ENCODE assay signal across 23 cellular contexts in the genomic region with DNA sequence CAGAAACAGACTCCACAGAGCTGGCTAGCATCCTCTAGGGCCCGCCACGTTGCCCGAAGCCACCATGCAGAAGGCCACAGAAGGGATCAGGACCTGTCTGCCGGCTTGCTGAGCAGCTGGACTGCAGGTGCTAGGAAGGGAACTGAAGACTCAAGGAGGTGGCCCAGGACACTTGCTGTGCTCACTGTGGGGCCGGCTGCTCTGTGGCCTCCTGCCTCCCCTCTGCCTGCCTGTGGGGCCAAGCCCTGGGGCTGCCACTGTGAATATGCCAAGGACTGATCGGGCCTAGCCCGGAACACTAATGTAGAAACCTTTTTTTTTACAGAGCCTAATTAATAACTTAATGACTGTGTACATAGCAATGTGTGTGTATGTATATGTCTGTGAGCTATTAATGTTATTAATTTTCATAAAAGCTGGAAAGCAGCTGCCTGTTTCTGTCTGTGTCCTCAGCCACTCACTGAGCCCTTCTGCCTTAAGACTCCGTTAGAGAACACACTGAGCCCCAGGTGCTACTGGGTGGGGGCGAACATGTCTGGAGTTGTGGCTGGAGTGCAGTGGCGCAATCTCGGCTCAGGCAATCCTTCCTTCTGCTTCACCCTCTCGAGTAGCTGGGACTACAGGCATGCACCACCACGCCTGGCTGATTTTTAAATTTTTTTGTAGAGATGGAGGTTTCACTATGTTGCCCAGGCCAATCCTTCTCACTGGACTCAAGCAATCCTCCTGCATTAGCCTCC. TPM values are rescaled to one million over a fixed set of nuclear protein-coding genes. Genes with fewer than 3 reads are reported as not detected.
DNase-seq lines count a peak whose midpoint lies in the region; ATAC-seq and TF ChIP-seq lines count a peak whose summit lies in the region.
"Had no signal": no experiment of that assay in that cellular context is flagged by ENCODE, and none has a peak within 500 bp of the region (broad histone marks: within the 10 kb centered on the region; RNA-seq: fewer than 3 reads in every experiment).

No MANE protein-coding gene starts in this region.

- H3K27ac Mint-ChIP-seq in GM23338: no peak overlapping the region
- H3K27ac Mint-ChIP-seq: CD8-positive, alpha-beta T cell; progenitor cell of endocrine pancreas had no signal

- peak; percentile 85 for DNase-seq in NCI-H2171 treated with DMSO at 0.1 percent for 48 hours (lab: John Stamatoyannopoulos, UW)
- DNase-seq in amniotic epithelial cell (ENCODE audit: low read depth): peak; percentile 41
- DNase-seq in left lobe of liver (ENCODE audit: low spot score): no peak
- no peak for DNase-seq in vagina (ENCODE audit: extremely low spot score in 2 of 2)
- no peak for DNase-seq in GM23338 (ENCODE audit: low spot score)
- DNase-seq in omental fat pad (ENCODE audit: low spot score): no peak
- DNase-seq: activated CD4-positive, alpha-beta T cell treated with anti-CD3 and anti-CD28 coated beads, Interleukin-2, amount 50 U/mL, for 4 hours; activated CD8-positive, alpha-beta memory T cell treated with anti-CD3 and anti-CD28 coated beads, Interleukin-2, amount 50 U/mL, for 48 hours; brain microvascular endothelial cell; CD8-positive, alpha-beta T cell; colonic mucosa; heart right ventricle; left ventricle myocardium superior; NCI-H1105; NCI-H2029; nephron progenitor cell; NK-92 treated with Interleukin-12 subunit alpha and Interleukin-12 subunit beta, amount 100 ng/mL, for 24 hours; Peyer's patch; T-helper 2 cell; WERI-Rb-1 had no signal

- H3K36me3 ChIP-seq in vagina: peaks cover 0 to 25% of the 10 kb centered on the region in 2 donors
- H3K36me3 ChIP-seq in GM23338 (ENCODE audit: insufficient read depth): peaks cover 3% of the 10 kb centered on the region
- H3K36me3 ChIP-seq: heart right ventricle, WERI-Rb-1 had no signal

- peaks cover 7% of the 10 kb centered on the region for H3K4me1 ChIP-seq in vagina
- no peaks in the 10 kb centered on the region for H3K4me1 ChIP-seq in GM23338 (ENCODE audit: insufficient read depth)
- H3K4me1 ChIP-seq: colonic mucosa had no signal

- TF ChIP-seq POLR2A in vagina (IDR thresholded peaks at IDR 0.05): no peak

- H2AFZ ChIP-seq in GM23338: no peak overlapping the region

- no peaks in the 10 kb centered on the region for H3K79me2 ChIP-seq in GM23338 (replicated peaks; ENCODE audit: insufficient read depth)

- peaks cover 5% of the 10 kb centered on the region for H3K27me3 Mint-ChIP-seq in GM23338 (ENCODE audit: insufficient read depth, low read depth, poor library complexity)

- H3K4me1 Mint-ChIP-seq in GM23338: peaks cover 3% of the 10 kb centered on the region; the same call in 2 of the 3 replicates

- H4K20me1 ChIP-seq in GM23338 (replicated peaks; ENCODE audit: insufficient read depth): no peaks in the 10 kb centered on the region

- no peaks in the 10 kb centered on the region for H3K9me3 ChIP-seq in vagina
- H3K9me3 ChIP-seq: colonic mucosa, heart right ventricle, mucosa of descending colon, Peyer's patch had no signal

- H3K9me2 ChIP-seq in GM23338 (ENCODE audit: insufficient read depth): no peaks in the 10 kb centered on the region

- H3K4me3 ChIP-seq in vagina (no peak overlapping the region), GM23338 (no peak overlapping the region)
- H3K4me3 ChIP-seq: colonic mucosa, heart right ventricle, mucosa of descending colon, Peyer's patch had no signal

- no peaks in the 10 kb centered on the region for H3K9me3 Mint-ChIP-seq in GM23338
- H3K9me3 Mint-ChIP-seq: CD8-positive, alpha-beta T cell; nephron progenitor cell had no signal

- peaks cover 53% of the 10 kb centered on the region for H3K36me3 Mint-ChIP-seq in GM23338 (ENCODE audit: low read depth)
- H3K36me3 Mint-ChIP-seq: CD8-positive, alpha-beta T cell had no signal

- ATAC-seq in left lobe of liver: peak; percentile 1
- no peak for ATAC-seq in GM23338
- ATAC-seq in omental fat pad (ENCODE audit: low FRiP score): no peak
- no peak for ATAC-seq in HG02571 (IDR thresholded peaks at IDR 0.05; ENCODE audit: unreplicated experiment)
- ATAC-seq: CD8-positive, alpha-beta T cell; heart right ventricle; left ventricle myocardium superior had no signal

- no peak overlapping the region for H3K4me3 Mint-ChIP-seq in GM23338
- H3K4me3 Mint-ChIP-seq: CD8-positive, alpha-beta T cell; nephron progenitor cell had no signal

- H3K27ac ChIP-seq in vagina (peak overlapping the region; percentile 7), GM23338 (ENCODE audit: low read depth) (no peak overlapping the region)
- H3K27ac ChIP-seq: brain microvascular endothelial cell, colonic mucosa, heart right ventricle, WERI-Rb-1 had no signal

- intact Hi-C loops in vagina (cut with DNase I): loop anchor here (5.0 kb wide), 1 partner anchor 52 kb away; no protein-coding TSS in a partner anchor

- TF ChIP-seq CTCF in vagina (IDR thresholded peaks at IDR 0.05) (no peak), GM23338 (conservative IDR thresholded peaks at IDR 0.05; ENCODE audit: low read depth in 2 of 2) (no peak), omental fat pad (IDR thresholded peaks at IDR 0.05) (no peak)

- no peaks in the 10 kb centered on the region for H3F3A ChIP-seq in GM23338 (replicated peaks; ENCODE audit: low read depth)

- H3K27me3 ChIP-seq in vagina: no peaks in the 10 kb centered on the region
- no peaks in the 10 kb centered on the region for H3K27me3 ChIP-seq in GM23338 (ENCODE audit: insufficient read depth)
- H3K27me3 ChIP-seq: brain microvascular endothelial cell, colonic mucosa, Peyer's patch had no signal

- no peak overlapping the region for H3K4me2 ChIP-seq in GM23338

TF ChIP-seq in GM23338, 12 proteins besides CTCF, POLR2A, EP300 and RAD21 (continues in another document):
- TF ChIP-seq, protein P1, sequence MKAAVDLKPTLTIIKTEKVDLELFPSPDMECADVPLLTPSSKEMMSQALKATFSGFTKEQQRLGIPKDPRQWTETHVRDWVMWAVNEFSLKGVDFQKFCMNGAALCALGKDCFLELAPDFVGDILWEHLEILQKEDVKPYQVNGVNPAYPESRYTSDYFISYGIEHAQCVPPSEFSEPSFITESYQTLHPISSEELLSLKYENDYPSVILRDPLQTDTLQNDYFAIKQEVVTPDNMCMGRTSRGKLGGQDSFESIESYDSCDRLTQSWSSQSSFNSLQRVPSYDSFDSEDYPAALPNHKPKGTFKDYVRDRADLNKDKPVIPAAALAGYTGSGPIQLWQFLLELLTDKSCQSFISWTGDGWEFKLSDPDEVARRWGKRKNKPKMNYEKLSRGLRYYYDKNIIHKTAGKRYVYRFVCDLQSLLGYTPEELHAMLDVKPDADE (IDR thresholded peaks at IDR 0.05): no peak
- TF ChIP-seq ZNF331 (CRISPR knock-in tag; IDR thresholded peaks at IDR 0.05; ENCODE audit: low read depth): no peak
- no peak for TF ChIP-seq EZH2 (IDR thresholded peaks at IDR 0.05; ENCODE audit: low read depth, unreplicated experiment)
- no peak for TF ChIP-seq STAT1 (IDR thresholded peaks at IDR 0.05; ENCODE audit: unreplicated experiment)

RNA-seq across cellular contexts. Expression of a gene that starts 14.8 kb away (rescaled TPM):
- total RNA-seq in left lobe of liver: 108 TPM
- total RNA-seq in vagina: 56.0 TPM
- 22.1 and 23.9 TPM in 2 replicates for total RNA-seq in GM23338 (2014; rRNA removed; shearing (Covaris generic))
- polyA plus RNA-seq in GM23338 (2016; fragmentation: Nextera tagmentation; extraction: Ambion mirVana): 16.1 and 17.9 TPM in 2 replicates
- total RNA-seq in omental fat pad: 10 to 100 TPM in 2 of 4 donors, 1 to 10 TPM in 1, under 1 TPM in 1; 0.95 to 75.9 (median 41.1) TPM

Comparison
In these comparisons a context has a peak if more than half of its experiments do, and no peak if none do; other contexts are left out.
1. DNase-seq: peak in NCI-H2171 treated with DMSO at 0.1 percent for 48 hours (single experiment) and amniotic epithelial cell (single experiment); none in left lobe of liver (single experiment), vagina (0 of 2), GM23338 (single experiment) and omental fat pad (single experiment).